ENCODE assay signal across 20 cellular contexts in the genomic region with DNA sequence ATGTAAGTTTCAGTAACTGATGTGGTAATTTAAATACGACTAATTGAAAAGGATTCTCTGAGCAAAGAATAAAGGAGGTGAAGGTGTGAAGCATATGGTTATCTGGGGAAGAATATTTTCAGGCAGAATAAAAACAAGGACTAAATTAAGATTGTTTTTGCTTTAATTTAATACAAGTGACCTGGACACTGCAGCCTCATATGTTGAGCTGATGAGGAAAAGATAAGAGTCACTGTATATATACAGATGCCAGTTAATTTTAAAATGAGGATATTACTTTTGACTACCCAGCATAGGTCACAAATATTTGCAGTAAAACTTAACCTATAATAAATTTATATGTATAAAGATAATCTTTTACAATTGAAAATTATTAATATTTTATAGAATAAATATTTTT.
"Had no signal": no experiment of that assay in that cellular context is flagged by ENCODE, and none has a peak within 500 bp of the region (broad histone marks: within the 10 kb centered on the region; RNA-seq: fewer than 3 reads in every experiment).

No MANE protein-coding gene starts in this region.

- H3K9me3 Mint-ChIP-seq: nephron progenitor cell, neural progenitor cell had no signal

- H3K4me3 Mint-ChIP-seq: mesothelial cell of epicardium; naive B cell; natural killer cell; nephron progenitor cell; neural progenitor cell; stimulated activated naive B cell treated with anti-CD40 and anti-IgM and Interleukin-4, amounts not matched to agents 10 μg/mL and 1 μg/mL and 100 μg/mL, for 72 hours had no signal

- DNase-seq: islet precursor cell; left ventricle myocardium inferior; mesendoderm; naive B cell; natural killer cell; nephron progenitor cell; occipital lobe; right lobe of liver; stimulated activated CD4-positive, alpha-beta T cell treated with anti-CD3 and anti-CD28 coated beads, Interleukin-1b, Interleukin-23, amount 100 ng/mL, for 48 hours; stimulated activated CD4-positive, alpha-beta T cell treated with anti-CD3 and anti-CD28 coated beads, Interleukin-4, amount 100 ng/mL, for 1 hour; stimulated activated naive B cell treated with anti-CD40 and anti-IgM and Interleukin-4, amounts not matched to agents 10 μg/mL and 1 μg/mL and 100 μg/mL, for 72 hours; stimulated activated naive CD8-positive, alpha-beta T cell treated with anti-CD3 and anti-CD28 coated beads, Interleukin-15, Interleukin-2, amounts not matched to agents 100 U/mL and 50 U/mL, for 24 hours; stomach; testis; thyroid gland; transverse colon; upper lobe of left lung had no signal

- H3K36me3 Mint-ChIP-seq: mesothelial cell of epicardium, naive B cell, natural killer cell, neural progenitor cell had no signal

- H3K27me3 Mint-ChIP-seq: naive B cell; progenitor cell of endocrine pancreas; stimulated activated naive B cell treated with anti-CD40 and anti-IgM and Interleukin-4, amounts not matched to agents 10 μg/mL and 1 μg/mL and 100 μg/mL, for 72 hours had no signal

- H3K4me1 Mint-ChIP-seq: naive B cell, natural killer cell, nephron progenitor cell had no signal

- ATAC-seq: natural killer cell; right lobe of liver; stimulated activated naive B cell treated with anti-CD40 and anti-IgM and Interleukin-4, amounts not matched to agents 10 μg/mL and 1 μg/mL and 100 μg/mL, for 72 hours; stimulated activated naive CD8-positive, alpha-beta T cell treated with anti-CD3 and anti-CD28 coated beads, Interleukin-15, Interleukin-2, amounts not matched to agents 100 U/mL and 50 U/mL, for 24 hours had no signal

- H3K27ac Mint-ChIP-seq: mesothelial cell of epicardium; naive B cell; natural killer cell; nephron progenitor cell; neural progenitor cell; progenitor cell of endocrine pancreas; stimulated activated naive B cell treated with anti-CD40 and anti-IgM and Interleukin-4, amounts not matched to agents 10 μg/mL and 1 μg/mL and 100 μg/mL, for 72 hours had no signal
